Comparison of ENCODE assay signal across 8 cellular contexts in genomic region chr1:8816831-8817412, GRCh38. TPM values are rescaled to one million over a fixed set of nuclear protein-coding genes. Genes with fewer than 3 reads are reported as not detected.
DNase-seq lines count a peak whose midpoint lies in the region; ATAC-seq, FAIRE-seq and TF ChIP-seq lines count a peak whose summit lies in the region.

No MANE protein-coding gene starts in this region.

- H3K9me3 ChIP-seq in HepG2 (ENCODE audit: low read length): no peaks in the 10 kb centered on the region

- in situ Hi-C loops in HepG2 (cut with HindIII; ENCODE audit: extremely low pct_ligation_motif_present, low pct_unique_long_range_greater_than_20kb): no loop called here

- 2% methylated on average over 18 of the region's 41 CpGs for WGBS in HepG2 (ENCODE audit: low lambda C conversion rate)

- H3K27ac Mint-ChIP-seq in chondrocyte (ENCODE audit: unreplicated experiment): peak overlapping the region; percentile 97

- TF ChIP-seq RAD21 in HepG2 (CRISPR knock-in tag; IDR thresholded peaks at IDR 0.05): no peak

- H3K36me3 Mint-ChIP-seq in chondrocyte (ENCODE audit: low read depth): no peaks in the 10 kb centered on the region

- H3K27me3 ChIP-seq in HepG2 (ENCODE audit: control insufficient read depth in 1 of 2, insufficient read depth in 2 of 2, low read length in 2 of 2): no peaks in the 10 kb centered on the region; a peak in 1 of 5 replicates

- CTCF ChIA-PET in HepG2 (lab: Yijun Ruan, JAX; ENCODE audit: low intra/inter-chr PET ratio, low total read pairs): no interaction called here

- ATAC-seq in HG02852 (IDR thresholded peaks at IDR 0.05; ENCODE audit: unreplicated experiment) (peak; percentile 13), HepG2 (peak; percentile 39), HG03520 (IDR thresholded peaks at IDR 0.05; ENCODE audit: unreplicated experiment) (no peak)

- TF ChIP-seq POLR2A in GM12891 (IDR thresholded peaks at IDR 0.05; ENCODE audit: low read depth, low read length) (no peak), HepG2 (IDR thresholded peaks at IDR 0.05; ENCODE audit: insufficient read depth in 1 of 2, low read depth in 2 of 2, low read length in 2 of 2) (0 out of 4 replicates have a peak, but pooled peaks of 1 of the 2 experiments have one; percentile 40)

- H3K79me2 ChIP-seq in HepG2 (ENCODE audit: insufficient read depth, low read length): peaks cover 55% of the 10 kb centered on the region

- H4K20me1 ChIP-seq in HepG2 (ENCODE audit: insufficient read depth, low read length): peaks cover 19% of the 10 kb centered on the region

- peak overlapping the region; percentile 88 for H3K27ac ChIP-seq in HepG2 (ENCODE audit: extremely low read length, insufficient read depth, low read length)

- TF ChIP-seq CTCF in chondrocyte (IDR thresholded peaks at IDR 0.05) (no peak), HepG2 (CRISPR knock-in tag; IDR thresholded peaks at IDR 0.05) (no peak)

- peak overlapping the region; percentile 86 to 95 (median 91) for H3K4me3 ChIP-seq in HepG2 (replicated peaks in 1 of 3; ENCODE audit: insufficient read depth in 1 of 3, low read depth in 2 of 3, low read length in 3 of 3)

- POLR2A ChIA-PET in HepG2 (lab: Yijun Ruan, JAX): interaction anchor here (0.8 to 3.5 kb wide), 8 partner anchors 9 to 113 kb away, joined by 3 to 18 read pairs (median 4); no protein-coding TSS in a partner anchor

- H3K27me3 Mint-ChIP-seq in chondrocyte (ENCODE audit: low read depth): no peaks in the 10 kb centered on the region

- no peaks in the 10 kb centered on the region for H3K9me3 Mint-ChIP-seq in chondrocyte (ENCODE audit: low read depth)

- no peak overlapping the region for H2AFZ ChIP-seq in HepG2 (ENCODE audit: low read length)

- H3K4me3 Mint-ChIP-seq in chondrocyte (ENCODE audit: unreplicated experiment): peak overlapping the region; percentile 93

- peak; percentile 25 for DNase-seq in GM12891 (ENCODE audit: insufficient read length, low spot score)
- peak; percentile 42 for DNase-seq in UCSD-AML1 (lab: John Stamatoyannopoulos, UW; ENCODE audit: unreplicated experiment)
- DNase-seq in chondrocyte (ENCODE audit: low spot score): no peak
- DNase-seq in HepG2 (ENCODE audit: low spot score): no peak
- peak; percentile 8 for DNase-seq in stimulated activated CD8-positive, alpha-beta memory T cell treated with anti-CD3 and anti-CD28 coated beads, Interleukin-4, amount 100 ng/mL, for 24 hours (ENCODE audit: low read depth)
- no peak for DNase-seq in SK-N-DZ (ENCODE audit: low spot score)

- peak overlapping the region; percentile 84 for H3K4me2 ChIP-seq in HepG2 (ENCODE audit: low read depth, low read length)

- H3K4me1 Mint-ChIP-seq in chondrocyte (ENCODE audit: low read depth): peaks cover 59% of the 10 kb centered on the region

- intact Hi-C loops in HepG2 (cut with micrococcal nuclease; ENCODE audit: unreplicated experiment): loop anchor here (5.0 kb wide), 2 partner anchors 40 to 75 kb away; no protein-coding TSS in a partner anchor

- peaks cover 50% of the 10 kb centered on the region for H3K4me1 ChIP-seq in HepG2 (ENCODE audit: insufficient read depth, low read length)

- no TSS peak for BruUV-seq in HepG2 (replicated peaks; lab: Mats Ljungman, UMichigan)

- TF ChIP-seq EP300 in HepG2 (IDR thresholded peaks at IDR 0.05; ENCODE audit: low read depth in 2 of 2, low read length in 2 of 2): no peak
- no peak for TF ChIP-seq EP300 in HepG2 (CRISPR knock-in tag; IDR thresholded peaks at IDR 0.05; ENCODE audit: borderline replicate concordance)

- FAIRE-seq in GM12891 (lab: Jason Lieb, UNC): peak; percentile 35
- no peak for FAIRE-seq in HepG2 (lab: Jason Lieb, UNC)

- no peaks in the 10 kb centered on the region for H3K36me3 ChIP-seq in HepG2 (replicated peaks in 1 of 2; ENCODE audit: control insufficient read depth in 1 of 2, insufficient read depth in 2 of 2, low read length in 2 of 2)

- H3K9ac ChIP-seq in HepG2 (ENCODE audit: insufficient read depth, low read depth, low read length): peak overlapping the region; percentile 91

TF ChIP-seq in GM12891, 5 proteins besides CTCF, POLR2A, EP300 and RAD21:
- TF ChIP-seq TAF1 (IDR thresholded peaks at IDR 0.05; ENCODE audit: low read depth, low read length) (no peak), POU2F2 (IDR thresholded peaks at IDR 0.05; ENCODE audit: low read depth, low read length) (no peak), SPI1 (IDR thresholded peaks at IDR 0.05; ENCODE audit: low read depth, low read length) (peak; percentile 28; the same call in 1 of the 2 replicates), PAX5 (IDR thresholded peaks at IDR 0.05; ENCODE audit: insufficient read depth, low read length, severe bottlenecking) (no peak), POLR2AphosphoS5 (IDR thresholded peaks at IDR 0.05; ENCODE audit: low read depth, low read length) (peak; percentile 48; the same call in 1 of the 2 replicates)

TF ChIP-seq in HepG2, 621 proteins besides CTCF, POLR2A, EP300 and RAD21 (continues in another document):
- TF ChIP-seq SALL1 (CRISPR knock-in tag; IDR thresholded peaks at IDR 0.05) (0 out of 2 replicates have a peak, but pooled peaks have one; percentile 9), ZNF142 (CRISPR knock-in tag; IDR thresholded peaks at IDR 0.05) (0 out of 2 replicates have a peak, but pooled peaks have one; percentile 1), HES4 (CRISPR knock-in tag; IDR thresholded peaks at IDR 0.05; ENCODE audit: borderline replicate concordance) (peak; percentile 59; the same call in 1 of the 2 replicates), KMT2B (CRISPR knock-in tag; IDR thresholded peaks at IDR 0.05) (peak; percentile 8; the same call in 1 of the 2 replicates), ZNF225 (CRISPR knock-in tag; IDR thresholded peaks at IDR 0.05) (peak; percentile 74; the same call in 1 of the 2 replicates)

RNA-seq across cellular contexts. Expression of gene RERE, which starts 0.5 kb away (rescaled TPM):
- 21.3 TPM for polyA plus RNA-seq in GM12891 (2012; ENCODE audit: low read depth, missing spikeins)
- total RNA-seq in chondrocyte (64.9 to 83.8 TPM (median 65.8 TPM) in 3 replicates), HepG2 (2016; rRNA removed; fragmentation: Illumina TruSeq; extraction: Trizol) (18.6 and 21.9 TPM in 2 replicates)
- total RNA-seq in HepG2 (2016; cell fraction: cytosol; rRNA removed; fragmentation: Illumina TruSeq; extraction: Trizol; ENCODE audit: low read depth): 254 and 312 TPM in 2 replicates
- total RNA-seq in HepG2 (2016; cell fraction: insoluble cytoplasmic fraction; rRNA removed; fragmentation: Illumina TruSeq; extraction: Trizol): 13.9 and 17.5 TPM in 2 replicates
- total RNA-seq in HepG2 (2016; cell fraction: membrane; rRNA removed; fragmentation: Illumina TruSeq; extraction: Trizol): 58.9 and 60.2 TPM in 2 replicates
- total RNA-seq in HepG2 (2016; cell fraction: nucleus; rRNA removed; fragmentation: Illumina TruSeq; extraction: Trizol): 39.1 and 43.0 TPM in 2 replicates
- 15.9 and 18.3 TPM in 2 replicates for polyA plus RNA-seq in HepG2 (2011; rRNA removed)
- 7.2 and 7.4 TPM in 2 replicates for polyA plus RNA-seq in HepG2 (2011; cell fraction: cytosol; rRNA removed)
- polyA plus RNA-seq in HepG2 (2011; cell fraction: nucleus; rRNA removed): 66.9 and 79.6 TPM in 2 replicates
- polyA plus RNA-seq in HepG2 (2012): 42.4 and 45.9 TPM in 2 replicates
- 1.7 and 2.2 TPM in 2 replicates for polyA plus RNA-seq in HepG2 (2016; cell fraction: cytosol; fragmentation: Illumina TruSeq; extraction: Trizol; ENCODE audit: low read depth)
- 11.9 and 19.5 TPM in 2 replicates for polyA plus RNA-seq in HepG2 (2016; cell fraction: insoluble cytoplasmic fraction; fragmentation: Illumina TruSeq; extraction: Trizol; ENCODE audit: low read depth)
- 5.0 and 7.3 TPM in 2 replicates for polyA plus RNA-seq in HepG2 (2016; cell fraction: membrane; fragmentation: Illumina TruSeq; extraction: Trizol; ENCODE audit: low read depth)
- polyA plus RNA-seq in HepG2 (2016; cell fraction: nucleus; fragmentation: Illumina TruSeq; extraction: Trizol; ENCODE audit: insufficient read depth, low read depth): 58.3 and 59.3 TPM in 2 replicates
- 39.2 and 98.5 TPM in 2 replicates for polyA minus RNA-seq in HepG2 (2011; rRNA and poly(A)+ RNA removed; ENCODE audit: low replicate concordance)
- polyA minus RNA-seq in HepG2 (2011; cell fraction: cytosol; rRNA and poly(A)+ RNA removed): 79.8 and 99.4 TPM in 2 replicates
- 178 and 188 TPM in 2 replicates for polyA minus RNA-seq in HepG2 (2011; cell fraction: nucleus; rRNA and poly(A)+ RNA removed)
- 13.9 and 17.0 TPM in 2 replicates for polyA plus RNA-seq in SK-N-DZ (2014; cell fraction: cytosol; rRNA removed)
- polyA plus RNA-seq in SK-N-DZ (2014; cell fraction: nucleus; rRNA removed): 14.2 and 33.7 TPM in 2 replicates

Comparison
In these comparisons a context has a peak if more than half of its experiments do, and no peak if none do; other contexts are left out.
1. DNase-seq: peak in GM12891 (single experiment), UCSD-AML1 (single experiment) and stimulated activated CD8-positive, alpha-beta memory T cell treated with anti-CD3 and anti-CD28 coated beads, Interleukin-4, amount 100 ng/mL, for 24 hours (single experiment); none in chondrocyte (single experiment), HepG2 (single experiment) and SK-N-DZ (single experiment).